In genomic region chr1:211606327-211606913, GRCh38 we compare ENCODE assay signal across 8 cellular contexts. TPM values are rescaled to one million over a fixed set of nuclear protein-coding genes. Genes with fewer than 3 reads are reported as not detected.
DNase-seq lines count a peak whose midpoint lies in the region; ATAC-seq and TF ChIP-seq lines count a peak whose summit lies in the region.

No MANE protein-coding gene starts in this region.

- H3K4me3 Mint-ChIP-seq in CD14-positive monocyte = peak overlapping the region; percentile 89 to 94
- H3K4me3 Mint-ChIP-seq in activated T-helper 17 cell treated with anti-CD3 and anti-CD28 coated beads, Interleukin-2, amount 50 U/mL, for 72 hours = peak overlapping the region; percentile 82
- peak overlapping the region; percentile 30 for H3K4me3 Mint-ChIP-seq in stimulated activated effector memory CD8-positive, alpha-beta T cell treated with anti-CD3 and anti-CD28 coated beads, Interleukin-12 subunit alpha, Interleukin-12 subunit beta, amount 100 ng/mL, for 72 hours

- H3K9me3 Mint-ChIP-seq in CD14-positive monocyte = peaks cover 0 to 3% (median 0%) of the 10 kb centered on the region in 7 donors
- H3K9me3 Mint-ChIP-seq in activated T-helper 17 cell treated with anti-CD3 and anti-CD28 coated beads, Interleukin-2, amount 50 U/mL, for 72 hours = no peaks in the 10 kb centered on the region
- no peaks in the 10 kb centered on the region for H3K9me3 Mint-ChIP-seq in stimulated activated effector memory CD8-positive, alpha-beta T cell treated with anti-CD3 and anti-CD28 coated beads, Interleukin-12 subunit alpha, Interleukin-12 subunit beta, amount 100 ng/mL, for 72 hours

- peak overlapping the region; percentile 99 to 100 (median 99) for H3K27ac Mint-ChIP-seq in CD14-positive monocyte
- H3K27ac Mint-ChIP-seq in activated T-helper 17 cell treated with anti-CD3 and anti-CD28 coated beads, Interleukin-2, amount 50 U/mL, for 72 hours = peak overlapping the region; percentile 87
- no peak overlapping the region for H3K27ac Mint-ChIP-seq in stimulated activated effector memory CD8-positive, alpha-beta T cell treated with anti-CD3 and anti-CD28 coated beads, Interleukin-12 subunit alpha, Interleukin-12 subunit beta, amount 100 ng/mL, for 72 hours

- no peak for TF ChIP-seq CTCF in CD14-positive monocyte (IDR thresholded peaks at IDR 0.05)

- peaks cover 0 to 6% (median 0%) of the 10 kb centered on the region in 3 donors for H3K27me3 Mint-ChIP-seq in CD14-positive monocyte (ENCODE audit: low read depth in 3 of 3)
- H3K27me3 Mint-ChIP-seq in activated T-helper 17 cell treated with anti-CD3 and anti-CD28 coated beads, Interleukin-2, amount 50 U/mL, for 72 hours = peaks cover 6% of the 10 kb centered on the region

- peak; percentile 92 for ATAC-seq in GM19324 (IDR thresholded peaks at IDR 0.05; ENCODE audit: low FRiP score, unreplicated experiment)
- peak; percentile 42 for ATAC-seq in HG03196 (IDR thresholded peaks at IDR 0.05; ENCODE audit: unreplicated experiment)
- peak; percentile 72 for ATAC-seq in activated T-helper 17 cell treated with anti-CD3 and anti-CD28 coated beads, Interleukin-2, amount 50 U/mL, for 72 hours (replicated peaks)
- no peak for ATAC-seq in stimulated activated effector memory CD8-positive, alpha-beta T cell treated with anti-CD3 and anti-CD28 coated beads, Interleukin-12 subunit alpha, Interleukin-12 subunit beta, amount 100 ng/mL, for 72 hours

- intact Hi-C loops in CD14-positive monocyte (cut with micrococcal nuclease) = loop anchor here in 1 of 2 donors (2.0 kb wide), 1 partner anchor 16 kb away; no protein-coding TSS in a partner anchor

- peaks cover 3 to 4% of the 10 kb centered on the region in 2 donors for H3K36me3 Mint-ChIP-seq in CD14-positive monocyte
- no peaks in the 10 kb centered on the region for H3K36me3 Mint-ChIP-seq in activated T-helper 17 cell treated with anti-CD3 and anti-CD28 coated beads, Interleukin-2, amount 50 U/mL, for 72 hours (ENCODE audit: low read depth)
- no peaks in the 10 kb centered on the region for H3K36me3 Mint-ChIP-seq in stimulated activated effector memory CD8-positive, alpha-beta T cell treated with anti-CD3 and anti-CD28 coated beads, Interleukin-12 subunit alpha, Interleukin-12 subunit beta, amount 100 ng/mL, for 72 hours

- H3K4me1 Mint-ChIP-seq in CD14-positive monocyte = peaks cover 82% of the 10 kb centered on the region
- H3K4me1 Mint-ChIP-seq in activated T-helper 17 cell treated with anti-CD3 and anti-CD28 coated beads, Interleukin-2, amount 50 U/mL, for 72 hours = peaks cover 7% of the 10 kb centered on the region
- H3K4me1 Mint-ChIP-seq in stimulated activated effector memory CD8-positive, alpha-beta T cell treated with anti-CD3 and anti-CD28 coated beads, Interleukin-12 subunit alpha, Interleukin-12 subunit beta, amount 100 ng/mL, for 72 hours = peaks cover 17% of the 10 kb centered on the region

- DNase-seq in CD14-positive monocyte (ENCODE audit: low spot score) (peak; percentile 71), 8988T (no peak), DMS79 (lab: John Stamatoyannopoulos, UW) (no peak), mucosa of gallbladder (ENCODE audit: low spot score) (no peak)
- DNase-seq in stimulated activated effector memory CD8-positive, alpha-beta T cell treated with anti-CD3 and anti-CD28 coated beads, Interleukin-12 subunit alpha, Interleukin-12 subunit beta, amount 100 ng/mL, for 72 hours (ENCODE audit: low spot score in 2 of 2) = no peak

RNA-seq across cellular contexts. Expression of gene SLC30A1, which starts 27.5 kb away (rescaled TPM):
- polyA plus RNA-seq in CD14-positive monocyte = 10 to 100 TPM; 11.9 to 13.2 TPM
- under 1 TPM; 0.29 to 0.76 TPM for total RNA-seq in activated T-helper 17 cell treated with anti-CD3 and anti-CD28 coated beads, Interleukin-2, amount 50 U/mL, for 72 hours
- 28.1 TPM for total RNA-seq in mucosa of gallbladder

Comparison
In these comparisons a context has a peak if more than half of its experiments do, and no peak if none do; other contexts are left out.
1. H3K4me3 Mint-ChIP-seq: peak in every context shown above with its lines; median percentile 92 in CD14-positive monocyte; 82 in activated T-helper 17 cell treated with anti-CD3 and anti-CD28 coated beads, Interleukin-2, amount 50 U/mL, for 72 hours; 30 in stimulated activated effector memory CD8-positive, alpha-beta T cell treated with anti-CD3 and anti-CD28 coated beads, Interleukin-12 subunit alpha, Interleukin-12 subunit beta, amount 100 ng/mL, for 72 hours.
2. RNA of gene SLC30A1, which starts 27.5 kb away (total RNA-seq): 28.1 TPM in mucosa of gallbladder (single experiment); 0.29 to 0.76 TPM in activated T-helper 17 cell treated with anti-CD3 and anti-CD28 coated beads, Interleukin-2, amount 50 U/mL, for 72 hours; every median in the first group is over 10 times any median in the second.